Comparison of ENCODE assay signal across 8 cellular contexts in the genomic region with DNA sequence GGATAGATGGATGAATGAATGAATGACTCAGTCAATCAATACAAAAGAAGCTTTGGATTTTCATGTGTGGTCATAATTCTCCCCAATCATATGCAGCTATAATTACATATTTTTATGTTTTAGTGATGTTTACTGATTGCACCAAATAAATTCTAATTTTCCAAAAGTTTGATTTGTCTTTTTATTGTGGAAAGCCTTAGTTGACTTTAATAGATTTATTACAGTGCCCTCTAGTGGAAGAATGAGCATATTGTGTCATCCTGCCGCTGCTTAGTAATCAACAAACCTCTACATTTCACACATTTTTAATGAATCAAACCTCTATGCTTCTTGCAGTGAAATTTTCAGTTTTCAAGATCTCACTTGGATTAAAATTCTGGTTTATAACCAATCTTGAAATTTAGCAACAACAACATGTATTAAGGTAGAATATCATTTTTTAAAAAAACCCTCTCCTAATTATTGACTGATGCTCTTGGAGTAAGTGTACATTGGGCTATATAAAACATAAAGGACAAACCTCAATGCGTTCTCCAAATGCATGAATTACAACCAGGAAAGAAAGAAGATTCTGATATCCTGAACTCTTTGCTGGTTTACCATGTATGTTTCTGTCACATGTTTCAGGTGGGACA. TPM values are rescaled to one million over a fixed set of nuclear protein-coding genes. Genes with fewer than 3 reads are reported as not detected.
DNase-seq lines count a peak whose midpoint lies in the region; ATAC-seq and TF ChIP-seq lines count a peak whose summit lies in the region.

No MANE protein-coding gene starts in this region.

- H3K9ac ChIP-seq in Loucy (ENCODE audit: low read depth, low read length, poor library complexity, severe bottlenecking), result no peak overlapping the region

- TF ChIP-seq POLR2A in prostate gland (IDR thresholded peaks at IDR 0.05), result no peak
- no peak for TF ChIP-seq POLR2A in GM18505 (IDR thresholded peaks at IDR 0.05; ENCODE audit: borderline replicate concordance, extremely low read depth, insufficient read depth, insufficient read length)

- no peaks in the 10 kb centered on the region for H3K36me3 ChIP-seq in left ventricle myocardium inferior
- H3K36me3 ChIP-seq in Loucy (ENCODE audit: insufficient read depth, low read length), result no peaks in the 10 kb centered on the region
- no peaks in the 10 kb centered on the region for H3K36me3 ChIP-seq in prostate gland

- H3K4me1 ChIP-seq in left ventricle myocardium inferior, result no peaks in the 10 kb centered on the region
- H3K4me1 ChIP-seq in Loucy (ENCODE audit: insufficient read depth, low read length, poor library complexity, severe bottlenecking), result peaks cover 3% of the 10 kb centered on the region
- no peaks in the 10 kb centered on the region for H3K4me1 ChIP-seq in prostate gland (replicated peaks)

- H3K4me3 ChIP-seq in left ventricle myocardium inferior (no peak overlapping the region), Loucy (ENCODE audit: low read length, poor library complexity, severe bottlenecking) (no peak overlapping the region), prostate gland (no peak overlapping the region)

- 20% methylated on average over 2 of the region's 2 CpGs for WGBS in prostate gland

- no peaks in the 10 kb centered on the region for H4K20me1 ChIP-seq in Loucy (ENCODE audit: insufficient read depth, low read length, poor library complexity, severe bottlenecking)

- H3K27me3 ChIP-seq in left ventricle myocardium inferior (ENCODE audit: low read depth) (peaks cover 20% of the 10 kb centered on the region), Loucy (ENCODE audit: insufficient read depth, low read length, poor library complexity, severe bottlenecking) (no peaks in the 10 kb centered on the region), prostate gland (replicated peaks; ENCODE audit: insufficient read depth) (peaks cover 2% of the 10 kb centered on the region)

- no peaks in the 10 kb centered on the region for H3K79me2 ChIP-seq in Loucy (ENCODE audit: insufficient read depth, low read length)

- DNase-seq in left ventricle myocardium inferior, result no peak
- DNase-seq in cardiac septum (ENCODE audit: low spot score), result no peak
- peak; percentile 21 to 28 for DNase-seq in dermis microvascular lymphatic vessel endothelial cell (ENCODE audit: low read depth in 2 of 2)
- DNase-seq in prostate gland (ENCODE audit: low spot score), result no peak
- DNase-seq in hippocampal formation (lab: John Stamatoyannopoulos, UW), result no peak
- no peak for DNase-seq in mucosa of gallbladder (ENCODE audit: low spot score)

- peak; percentile 68 for TF ChIP-seq CTCF in left ventricle myocardium inferior (IDR thresholded peaks at IDR 0.05; ENCODE audit: borderline replicate concordance)
- peak; percentile 93 for TF ChIP-seq CTCF in Loucy (conservative IDR thresholded peaks at IDR 0.05; ENCODE audit: low read length)
- peak in 3 of 4 experiments; percentile 29 to 43 (median 35) for TF ChIP-seq CTCF in prostate gland (IDR thresholded peaks at IDR 0.05)

- ATAC-seq in GM18505 (IDR thresholded peaks at IDR 0.05; ENCODE audit: unreplicated experiment), result no peak

- peak overlapping the region; percentile 36 for H2AFZ ChIP-seq in Loucy (ENCODE audit: low read length)

- H3K9me3 ChIP-seq in left ventricle myocardium inferior (replicated peaks) (no peaks in the 10 kb centered on the region), Loucy (ENCODE audit: insufficient read depth, low read depth, low read length) (no peaks in the 10 kb centered on the region), prostate gland (no peaks in the 10 kb centered on the region)

- no peak overlapping the region for H3K4me2 ChIP-seq in Loucy (ENCODE audit: low read depth, low read length, poor library complexity, severe bottlenecking)

- no peaks in the 10 kb centered on the region for H3K9me2 ChIP-seq in Loucy (replicated peaks; ENCODE audit: low read depth, low read length)

- no peaks in the 10 kb centered on the region for H3F3A ChIP-seq in Loucy (ENCODE audit: low read depth)

- intact Hi-C loops in left ventricle myocardium inferior (cut with micrococcal nuclease), result no loop called here
- intact Hi-C loops in cardiac septum (cut with DNase I), result no loop called here
- intact Hi-C loops in prostate gland (cut with DNase I), result no loop called here

- H3K27ac ChIP-seq in left ventricle myocardium inferior (replicated peaks), result no peak overlapping the region
- no peak overlapping the region for H3K27ac ChIP-seq in prostate gland

RNA-seq across cellular contexts. Expression of a gene that starts 55.6 kb away (rescaled TPM):
- total RNA-seq in left ventricle myocardium inferior (not detected), cardiac septum (not detected), dermis microvascular lymphatic vessel endothelial cell (not detected in 2 replicates), prostate gland (not detected), mucosa of gallbladder (5.4 TPM)

Comparison
In these comparisons a context has a peak if more than half of its experiments do, and no peak if none do; other contexts are left out.
1. DNase-seq: peak in dermis microvascular lymphatic vessel endothelial cell (2 of 2); none in left ventricle myocardium inferior (single experiment), cardiac septum (single experiment), prostate gland (single experiment), hippocampal formation (0 of 2) and mucosa of gallbladder (single experiment).
2. CTCF ChIP-seq: peak in every context shown above with its lines; median percentile 93 in Loucy; 68 in left ventricle myocardium inferior; 35 in prostate gland.